18 cellular contexts compared by ENCODE assay signal in the genomic region with DNA sequence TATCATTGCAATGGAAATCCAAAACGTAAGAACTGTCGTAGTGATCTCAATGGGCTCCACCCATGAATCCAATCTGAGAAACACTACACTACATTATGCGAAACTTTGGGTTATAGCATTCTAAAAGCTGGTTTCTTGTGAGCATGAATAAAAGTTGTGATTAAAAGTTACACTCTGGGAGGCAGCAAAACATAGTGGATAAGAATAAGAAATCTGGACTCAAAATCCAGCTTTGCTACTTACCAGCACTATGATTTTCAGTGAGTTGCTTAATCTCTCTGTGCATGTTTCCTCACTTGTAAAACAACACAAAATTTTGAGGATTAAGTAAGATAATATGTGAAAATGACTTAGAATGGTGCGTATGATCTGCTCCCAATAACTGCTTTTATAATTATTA. TPM values are rescaled to one million over a fixed set of nuclear protein-coding genes. Genes with fewer than 3 reads are reported as not detected.
DNase-seq lines count a peak whose midpoint lies in the region; ATAC-seq, FAIRE-seq and TF ChIP-seq lines count a peak whose summit lies in the region.
"Had no signal": no experiment of that assay in that cellular context is flagged by ENCODE, and none has a peak within 500 bp of the region (broad histone marks: within the 10 kb centered on the region; RNA-seq: fewer than 3 reads in every experiment).

No MANE protein-coding gene starts in this region.

- peak; percentile 43 for DNase-seq in EH (ENCODE audit: low read depth)
- peak; percentile 75 for DNase-seq in fibroblast of peridontal ligament (ENCODE audit: extremely low read depth)
- DNase-seq in osteocyte (ENCODE audit: extremely low spot score, unreplicated experiment), result no peak
- no peak for DNase-seq in GM12891 (ENCODE audit: insufficient read length, low spot score)
- no peak for DNase-seq in caudate nucleus (lab: John Stamatoyannopoulos, UW)
- no peak for DNase-seq in D721Med (ENCODE audit: insufficient read length, low spot score)
- DNase-seq: cortex of kidney, left colon, NCI-H2081, NCI-H510A treated with DMSO at 0.1 percent for 48 hours, occipital lobe, SIG-M5 had no signal

- no peak overlapping the region for H3K27ac Mint-ChIP-seq in osteocyte (ENCODE audit: unreplicated experiment)
- H3K27ac Mint-ChIP-seq: GM23338 had no signal

- no peaks in the 10 kb centered on the region for H3K27me3 Mint-ChIP-seq in osteocyte (ENCODE audit: unreplicated experiment)

- peaks cover 19% of the 10 kb centered on the region for H3K4me1 Mint-ChIP-seq in osteocyte (ENCODE audit: unreplicated experiment)
- H3K4me1 Mint-ChIP-seq: GM23338 had no signal

- FAIRE-seq in GM12891 (lab: Jason Lieb, UNC), result no peak
- no peak for FAIRE-seq in D721Med (lab: Jason Lieb, UNC)

- TF ChIP-seq POLR2A in GM12891 (IDR thresholded peaks at IDR 0.05; ENCODE audit: low read depth, low read length), result no peak
- TF ChIP-seq POLR2A in GM18505 (IDR thresholded peaks at IDR 0.05; ENCODE audit: borderline replicate concordance, extremely low read depth, insufficient read depth, insufficient read length), result no peak

- no peaks in the 10 kb centered on the region for H3K36me3 Mint-ChIP-seq in osteocyte (ENCODE audit: unreplicated experiment)

- ATAC-seq in SK-N-SH treated with all-trans-retinoic acid at 6 μM for 48 hours, result peak; percentile 50; the same call in 2 of the 3 replicates
- ATAC-seq in GM18505 (IDR thresholded peaks at IDR 0.05; ENCODE audit: unreplicated experiment), result no peak
- ATAC-seq: GM23338, left colon had no signal

- TF ChIP-seq CTCF in osteocyte (IDR thresholded peaks at IDR 0.05) (peak; percentile 53), D721Med (IDR thresholded peaks at IDR 0.05; ENCODE audit: insufficient read depth, missing control alignments) (no peak)

- no peaks in the 10 kb centered on the region for H3K9me3 Mint-ChIP-seq in osteocyte (ENCODE audit: unreplicated experiment)
- H3K9me3 Mint-ChIP-seq: GM23338 had no signal

- H3K4me3 Mint-ChIP-seq in osteocyte (ENCODE audit: unreplicated experiment), result no peak overlapping the region
- H3K4me3 Mint-ChIP-seq: GM23338 had no signal

- H3K27ac ChIP-seq in caudate nucleus (ENCODE audit: low read depth, low read length), result no peak overlapping the region
- H3K27ac ChIP-seq: BLaER1, skin epidermis, thoracic aorta had no signal

TF ChIP-seq in SK-N-SH treated with all-trans-retinoic acid at 6 μM for 48 hours, 23 proteins besides CTCF, POLR2A, EP300 and RAD21:
- TF ChIP-seq ZNF8 (CRISPR knock-in tag; IDR thresholded peaks at IDR 0.05) (no peak), ZFP30 (CRISPR knock-in tag; IDR thresholded peaks at IDR 0.05) (no peak), RARB (CRISPR knock-in tag; IDR thresholded peaks at IDR 0.05) (no peak), GLIS3 (CRISPR knock-in tag; IDR thresholded peaks at IDR 0.05) (no peak)

TF ChIP-seq in GM12891, 5 proteins besides CTCF, POLR2A, EP300 and RAD21:
- TF ChIP-seq POU2F2 (IDR thresholded peaks at IDR 0.05; ENCODE audit: low read depth, low read length), result no peak
- no peak for TF ChIP-seq PAX5 (IDR thresholded peaks at IDR 0.05; ENCODE audit: insufficient read depth, low read length, severe bottlenecking)
- TF ChIP-seq SPI1 (IDR thresholded peaks at IDR 0.05; ENCODE audit: low read depth, low read length), result no peak
- no peak for TF ChIP-seq POLR2AphosphoS5 (IDR thresholded peaks at IDR 0.05; ENCODE audit: low read depth, low read length)
- no peak for TF ChIP-seq TAF1 (IDR thresholded peaks at IDR 0.05; ENCODE audit: low read depth, low read length)

RNA-seq across cellular contexts. Expression of gene THOC1, which starts 25.7 kb away (rescaled TPM):
- 36.5 and 39.7 TPM in 2 replicates for total RNA-seq in osteocyte
- 21.4 TPM for polyA plus RNA-seq in GM12891 (2012; ENCODE audit: low read depth, missing spikeins)

Comparison
In these comparisons a context has a peak if more than half of its experiments do, and no peak if none do; other contexts are left out.
1. DNase-seq: peak in EH (single experiment) and fibroblast of peridontal ligament (single experiment); none in osteocyte (single experiment), GM12891 (single experiment), caudate nucleus (0 of 61) and D721Med (single experiment).